Comparison of ENCODE assay signal across 7 cellular contexts in genomic region chr7:20124087-20124486, GRCh38.
DNase-seq lines count a peak whose midpoint lies in the region; ATAC-seq, FAIRE-seq and TF ChIP-seq lines count a peak whose summit lies in the region.
"Not testable (repeated sequence)": the region's sequence is repeated elsewhere in the genome, so short reads cannot be mapped to it uniquely, and the experiment has no call there.

No MANE protein-coding gene starts in this region.

- not testable (repeated sequence) for H4K91ac ChIP-seq in H1 (replicated peaks; ENCODE audit: insufficient read length, low read length)

- H3K27me3 Mint-ChIP-seq in GM23338 (ENCODE audit: insufficient read depth, low read depth, poor library complexity): not testable (repeated sequence)

- H3K4me3 ChIP-seq in GM23338 (peak overlapping the region; percentile 66), HUES48 (ENCODE audit: low read depth, low read length) (peak overlapping the region; percentile 87), H1 (ENCODE audit: extremely low read depth in 1 of 4, insufficient read depth in 2 of 4, low read depth in 3 of 4, low read length in 4 of 4) (peak overlapping the region; percentile 38 to 80 (median 70); a peak in 7 of 8 replicates), iPS DF 6.9 (ENCODE audit: low read length) (peak overlapping the region; percentile 45; the same call in 1 of the 2 replicates), iPS-18a (ENCODE audit: low read length) (peak overlapping the region; percentile 2)

- H3F3A ChIP-seq in GM23338 (replicated peaks; ENCODE audit: low read depth): not testable (repeated sequence)

- peak; percentile 25 to 35; a peak in 3 of 4 replicates for TF ChIP-seq CTCF in GM23338 (conservative IDR thresholded peaks at IDR 0.05; ENCODE audit: low read depth in 2 of 2)
- peak in 1 of 3 experiments; percentile 18; a peak in 1 of 4 replicates for TF ChIP-seq CTCF in H1 (IDR thresholded peaks at IDR 0.05; ENCODE audit: control extremely low read depth in 1 of 3, insufficient read depth in 1 of 3, low read depth in 1 of 3, low read length in 3 of 3)

- H3K79me2 ChIP-seq in GM23338 (replicated peaks; ENCODE audit: insufficient read depth): peaks cover 48% of the 10 kb centered on the region
- H3K79me2 ChIP-seq in H1 (ENCODE audit: control insufficient read depth in 1 of 2, insufficient read depth in 2 of 2, low read length in 2 of 2): peaks cover 8 to 52% of the 10 kb centered on the region in 2 experiments; a peak in 3 of 4 replicates

- TF ChIP-seq EP300 in H1 (IDR thresholded peaks at IDR 0.05; ENCODE audit: borderline replicate concordance in 1 of 2, low read depth in 2 of 2, low read length in 2 of 2): not testable (repeated sequence)

- FAIRE-seq in H1 (lab: Jason Lieb, UNC): peak; percentile 42

- not testable (repeated sequence) for H2AK5ac ChIP-seq in H1 (ENCODE audit: low read depth, low read length)

- peak overlapping the region; percentile 88 for H4K5ac ChIP-seq in H1 (ENCODE audit: insufficient read length, low read depth, low read length)

- H3K4ac ChIP-seq in H1 (replicated peaks; ENCODE audit: insufficient read length, low read depth, low read length): not testable (repeated sequence)

- not testable (repeated sequence) for H4K8ac ChIP-seq in H1 (ENCODE audit: extremely low read depth, insufficient read depth, low read length)

- POLR2A ChIA-PET in H1 (lab: Charles Lee; ENCODE audit: partially characterized antibody): interaction anchor here (0.6 to 6.4 kb wide), 8 partner anchors 9 to 106 kb away, joined by 3 to 68 read pairs (median 4); no protein-coding TSS in a partner anchor

- H2BK12ac ChIP-seq in H1 (ENCODE audit: low read depth, low read length): not testable (repeated sequence)

- TF ChIP-seq RAD21 in H1 (IDR thresholded peaks at IDR 0.05 in 1 of 2, conservative IDR thresholded peaks at IDR 0.05 in 1 of 2; ENCODE audit: low read depth in 2 of 2, low read length in 2 of 2): not testable (repeated sequence)

- not testable (repeated sequence) for H3K27ac Mint-ChIP-seq in GM23338

- not testable (repeated sequence) for H3K79me1 ChIP-seq in H1 (ENCODE audit: low read depth, low read length)

- H2BK20ac ChIP-seq in H1 (ENCODE audit: low read length): not testable (repeated sequence)

- not testable (repeated sequence) for H2BK15ac ChIP-seq in H1 (ENCODE audit: low read length)

- DNase-seq in GM23338 (ENCODE audit: low spot score): peak; percentile 35
- DNase-seq in NCI-H82 (lab: John Stamatoyannopoulos, UW): peak; percentile 16
- not testable (repeated sequence) for DNase-seq in H1 (ENCODE audit: low read depth in 1 of 2, low spot score in 2 of 2); iPS DF 6.9 (ENCODE audit: low read depth, low spot score)
- DNase-seq in islet precursor cell: peak; percentile 79

- H3K4me2 ChIP-seq in GM23338: peak overlapping the region; percentile 81
- H3K4me2 ChIP-seq in H1 (ENCODE audit: insufficient read depth in 1 of 2, low read depth in 2 of 2, low read length in 2 of 2): peak overlapping the region; percentile 74 to 77

- H3K9ac ChIP-seq in HUES48 (ENCODE audit: low read depth, low read length) (peak overlapping the region; percentile 78), H1 (replicated peaks in 1 of 4; ENCODE audit: extremely low read depth in 1 of 4, low read depth in 3 of 4, low read length in 3 of 4) (peak overlapping the region in 3 of 4 experiments; percentile 42 to 80 (median 55); a peak in 5 of 7 replicates)
- not testable (repeated sequence) for H3K9ac ChIP-seq in iPS-18a (ENCODE audit: low read length)

- not testable (repeated sequence) for H3K4me3 Mint-ChIP-seq in GM23338

- H3K27me3 ChIP-seq in GM23338 (ENCODE audit: insufficient read depth); HUES48 (ENCODE audit: control insufficient read depth, insufficient read depth, low read length); H1 (replicated peaks in 1 of 4; ENCODE audit: control insufficient read depth in 3 of 4, extremely low read depth in 1 of 4, insufficient read depth in 3 of 4, low read length in 3 of 4); iPS DF 6.9 (ENCODE audit: control insufficient read depth, insufficient read depth, low read length); iPS-18a (ENCODE audit: control insufficient read depth, insufficient read depth, low read length): not testable (repeated sequence)

- peak overlapping the region; percentile 96; the same call in 1 of the 2 replicates for H2BK5ac ChIP-seq in H1 (ENCODE audit: low read depth, low read length)

- not testable (repeated sequence) for H2AFZ ChIP-seq in GM23338; H1 (ENCODE audit: low read length)

- not testable (repeated sequence) for H3K36me3 ChIP-seq in GM23338 (ENCODE audit: insufficient read depth); HUES48 (ENCODE audit: control insufficient read depth, insufficient read depth, low read length); H1 (ENCODE audit: control insufficient read depth in 2 of 4, insufficient read depth in 4 of 4, low read length in 3 of 4); iPS DF 6.9 (ENCODE audit: control insufficient read depth, insufficient read depth, low read length); iPS-18a (ENCODE audit: control insufficient read depth, low read depth, low read length)

- H3K9me2 ChIP-seq in GM23338 (ENCODE audit: insufficient read depth): not testable (repeated sequence)

- H3K23me2 ChIP-seq in H1 (ENCODE audit: low read depth, low read length): not testable (repeated sequence)

- peak overlapping the region; percentile 59 for H3K56ac ChIP-seq in H1 (replicated peaks; ENCODE audit: insufficient read length, low read depth, low read length)

- H2BK120ac ChIP-seq in H1 (replicated peaks; ENCODE audit: low read depth, low read length): not testable (repeated sequence)

- WGBS in H1 (ENCODE audit: extremely low coverage in 1 of 2, insufficient coverage in 1 of 2, insufficient read length in 1 of 2, insufficient replicate concordance in 2 of 2, low coverage in 1 of 2, low lambda C conversion rate in 2 of 2, missing lambda C conversion rate in 1 of 2), 2 experiments: 38% methylated on average over 6 of the region's 6 CpGs; no CpG with 5 or more reads in 1 of the 2 experiments
- no CpG with 5 or more reads among the region's 6 CpGs for WGBS in iPS DF 6.9 (ENCODE audit: insufficient coverage, insufficient read length)

- not testable (repeated sequence) for H3K9me3 Mint-ChIP-seq in GM23338

- H3K23ac ChIP-seq in H1 (ENCODE audit: insufficient read length): not testable (repeated sequence)

- H3K4me1 ChIP-seq in GM23338 (ENCODE audit: insufficient read depth): peaks cover 43% of the 10 kb centered on the region
- H3K4me1 ChIP-seq in HUES48 (ENCODE audit: control insufficient read depth, insufficient read depth, low read length): peaks cover 50% of the 10 kb centered on the region
- peaks cover 6 to 29% (median 13%) of the 10 kb centered on the region in 4 experiments; a peak in 6 of 7 replicates for H3K4me1 ChIP-seq in H1 (replicated peaks in 1 of 4; ENCODE audit: control insufficient read depth in 3 of 4, insufficient read depth in 4 of 4, low read length in 3 of 4)
- not testable (repeated sequence) for H3K4me1 ChIP-seq in iPS DF 6.9 (ENCODE audit: control insufficient read depth, insufficient read depth, low read length)
- peaks cover 28% of the 10 kb centered on the region for H3K4me1 ChIP-seq in iPS-18a (ENCODE audit: control insufficient read depth, low read depth, low read length)

- not testable (repeated sequence) for TF ChIP-seq POLR2A in H1 (IDR thresholded peaks at IDR 0.05; ENCODE audit: control extremely low read depth in 1 of 2, low read depth in 2 of 2, low read length in 2 of 2)

- ATAC-seq in GM23338: peak; percentile 24; the same call in 2 of the 3 replicates

- H3K18ac ChIP-seq in H1 (ENCODE audit: extremely low read depth, low read length): peak overlapping the region; percentile 94

- peaks cover 33% of the 10 kb centered on the region for H3K4me1 Mint-ChIP-seq in GM23338

- not testable (repeated sequence) for H3K14ac ChIP-seq in H1 (ENCODE audit: insufficient read length)

- peaks cover 21% of the 10 kb centered on the region for H3K36me3 Mint-ChIP-seq in GM23338 (ENCODE audit: low read depth)

- CTCF ChIA-PET in H1 (lab: Charles Lee; ENCODE audit: partially characterized antibody): interaction anchor here (0.8 to 1.2 kb wide), 7 partner anchors 9 to 141 kb away, joined by 3 to 7 read pairs (median 3); no protein-coding TSS in a partner anchor

- H3K9me3 ChIP-seq in HUES48 (ENCODE audit: control insufficient read depth, insufficient read depth, low read length); H1 (ENCODE audit: insufficient read depth in 2 of 2, low read depth in 1 of 2, low read length in 1 of 2); iPS DF 6.9 (ENCODE audit: control insufficient read depth, insufficient read depth, low read length); iPS-18a (ENCODE audit: control insufficient read depth, low read depth, low read length): not testable (repeated sequence)

- peak overlapping the region; percentile 99 for H3K27ac ChIP-seq in GM23338 (ENCODE audit: low read depth)
- H3K27ac ChIP-seq in HUES48 (ENCODE audit: low read depth, low read length): peak overlapping the region; percentile 93
- 0 out of 2 replicates have a peak overlapping the region, but pooled peaks have one; percentile 14 for H3K27ac ChIP-seq in H1 (ENCODE audit: low read depth, low read length)
- not testable (repeated sequence) for H3K27ac ChIP-seq in iPS DF 6.9 (ENCODE audit: low read length); iPS-18a (ENCODE audit: low read length)

- H4K20me1 ChIP-seq in GM23338 (replicated peaks; ENCODE audit: insufficient read depth); H1 (replicated peaks in 1 of 2; ENCODE audit: control insufficient read depth in 1 of 2, insufficient read depth in 2 of 2, low read length in 2 of 2): not testable (repeated sequence)

TF ChIP-seq in GM23338, 12 proteins besides CTCF, POLR2A, EP300 and RAD21:
- TF ChIP-seq POLR2AphosphoS5 (IDR thresholded peaks at IDR 0.05; ENCODE audit: low read depth): peak; percentile 55

TF ChIP-seq in H1, 55 proteins besides CTCF, POLR2A, EP300 and RAD21:
- peak; percentile 64 for TF ChIP-seq SP1 (IDR thresholded peaks at IDR 0.05; ENCODE audit: low read depth, low read length)
TF ChIP-seq in H1: peak in this region for 1; not testable (repeated sequence) for 54.

Comparison
In these comparisons a context has a peak if more than half of its experiments do, and no peak if none do; other contexts are left out.
1. H3K4me3 ChIP-seq: peak in every context shown above with its lines; median percentile 87 in HUES48; 70 in H1; 66 in GM23338; 45 in iPS DF 6.9; 2 in iPS-18a.